In the genomic region with DNA sequence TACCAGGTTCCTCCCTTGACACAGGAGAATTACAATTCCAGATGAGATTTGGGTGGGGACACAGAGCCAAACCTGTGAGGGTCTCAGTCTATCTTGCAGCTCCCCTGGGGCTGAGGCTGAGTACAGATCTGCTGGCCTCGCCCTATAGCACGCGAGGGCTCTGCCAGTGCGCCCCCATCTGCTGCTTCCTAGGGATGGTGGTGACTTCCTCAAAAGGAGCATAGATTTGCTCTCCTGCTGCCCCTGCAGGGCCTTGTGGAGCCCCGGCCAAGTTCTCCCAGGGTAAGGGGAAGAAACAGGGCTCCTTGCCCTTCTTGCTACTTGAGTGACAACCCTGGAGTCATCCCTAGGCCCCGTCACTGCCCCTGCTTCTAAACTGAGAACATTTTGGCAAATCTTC, we compare ENCODE assay signal across 16 cellular contexts. TPM values are rescaled to one million over a fixed set of nuclear protein-coding genes. Genes with fewer than 3 reads are reported as not detected.
"Had no signal": no experiment of that assay in that cellular context is flagged by ENCODE, and none has a peak within 500 bp of the region (broad histone marks: within the 10 kb centered on the region; RNA-seq: fewer than 3 reads in every experiment).

No MANE protein-coding gene starts in this region.

RNA-seq across cellular contexts. Expression of a gene that starts 26.6 kb away (rescaled TPM):
- total RNA-seq: activated B cell treated with CpG ODN at 0.5 μM for 24 hours; activated CD4-positive, alpha-beta memory T cell treated with anti-CD3 and anti-CD28 coated beads for 36 hours; activated CD4-positive, alpha-beta T cell treated with anti-CD3 and anti-CD28 coated beads, Interleukin-2, amount 10 ng/mL, durations not matched to agents 24 days and 14 days; activated CD8-positive, alpha-beta memory T cell treated with anti-CD3 and anti-CD28 coated beads for 36 hours; activated CD8-positive, alpha-beta T cell treated with anti-CD3 and anti-CD28 coated beads for 36 hours; activated naive CD4-positive, alpha-beta T cell treated with anti-CD3 and anti-CD28 coated beads for 36 hours; activated naive CD4-positive, alpha-beta T cell treated with anti-CD3 and anti-CD28 coated beads, Interleukin-2, amount 50 U/mL, for 72 hours; activated naive CD8-positive, alpha-beta T cell treated with anti-CD3 and anti-CD28 coated beads for 36 hours; activated T-cell treated with anti-CD3 and anti-CD28 coated beads, Interleukin-2, amount 50 U/mL, for 4 hours; activated T-cell treated with anti-CD3 and anti-CD28 coated beads, Interleukin-2, amount 50 U/mL, for 72 hours; activated T-helper 1 cell treated with anti-CD3 and anti-CD28 coated beads, Interleukin-12 subunit alpha, Interleukin-12 subunit beta, Interleukin-2, Interleukin-4 antibody, amounts not matched to agents 30 ng/mL and 10 ng/mL and 1 ng/mL, durations not matched to agents 14 hours and 24 hours and 36 hours; activated T-helper 17 cell treated with anti-CD3 and anti-CD28 coated beads, Interleukin-2, amount 50 U/mL, for 72 hours; adrenal gland; ascending aorta; bronchial epithelial cell; cardiac muscle cell had no signal
- polyA plus RNA-seq: adrenal gland, cardiac muscle cell had no signal
